ENCODE assay signal across 7 cellular contexts in the genomic region with DNA sequence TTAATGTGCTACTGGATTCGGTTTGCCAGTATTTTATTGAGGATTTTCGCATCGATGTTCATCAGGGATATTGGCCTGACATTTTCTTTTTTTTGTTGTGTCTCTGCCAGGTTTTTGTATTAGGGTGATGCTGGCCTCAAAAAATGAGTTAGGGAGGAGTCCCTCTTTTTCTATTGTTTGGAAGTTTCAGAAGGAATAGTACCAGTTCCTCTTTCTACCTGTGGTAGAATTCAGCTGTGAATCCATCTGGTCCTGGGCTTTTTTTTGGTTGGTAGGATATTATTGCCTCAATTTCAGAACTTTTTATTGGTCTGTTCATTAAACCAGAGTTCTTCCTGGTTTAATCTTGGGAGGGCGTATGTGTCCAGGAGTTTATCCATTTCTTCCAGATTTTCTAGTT. TPM values are rescaled to one million over a fixed set of nuclear protein-coding genes. Genes with fewer than 3 reads are reported as not detected.
DNase-seq lines count a peak whose midpoint lies in the region; ATAC-seq, FAIRE-seq and TF ChIP-seq lines count a peak whose summit lies in the region.
"Not testable (repeated sequence)": the region's sequence is repeated elsewhere in the genome, so short reads cannot be mapped to it uniquely, and the experiment has no call there.

No MANE protein-coding gene starts in this region.

- POLR2A ChIA-PET in CD4-positive, alpha-beta T cell (lab: Charles Lee), result not testable (repeated sequence)

- not testable (repeated sequence) for ATAC-seq in CD4-positive, alpha-beta T cell (ENCODE audit: poor library complexity); activated T-cell treated with anti-CD3 and anti-CD28 coated beads, Interleukin-2, amount 50 U/mL, for 72 hours (replicated peaks in 1 of 2); stimulated activated effector memory CD8-positive, alpha-beta T cell treated with anti-CD3 and anti-CD28 coated beads, Interleukin-12 subunit alpha, Interleukin-12 subunit beta, amount 100 ng/mL, for 72 hours

- intact Hi-C loops in CD4-positive, alpha-beta T cell (cut with DNase I, micrococcal nuclease), result not testable (repeated sequence)

- H3K27me3 ChIP-seq in CD4-positive, alpha-beta T cell (ENCODE audit: control insufficient read depth, insufficient read depth, low read length), result not testable (repeated sequence)

- not testable (repeated sequence) for H3K9me3 Mint-ChIP-seq in CD4-positive, alpha-beta T cell; activated T-cell treated with anti-CD3 and anti-CD28 coated beads, Interleukin-2, amount 50 U/mL, for 72 hours; activated naive CD8-positive, alpha-beta T cell (ENCODE audit: low read depth); immature natural killer cell; stimulated activated effector memory CD8-positive, alpha-beta T cell treated with anti-CD3 and anti-CD28 coated beads, Interleukin-12 subunit alpha, Interleukin-12 subunit beta, amount 100 ng/mL, for 72 hours
- peaks cover 24% of the 10 kb centered on the region for H3K9me3 Mint-ChIP-seq in T-helper 1 cell treated with Interleukin-12 subunit alpha and Interleukin-12 subunit beta and Interleukin-4 antibody, amounts not matched to agents 30 μg/mL and 1 μg/mL, for 36 hours

- not testable (repeated sequence) for H3K9me3 ChIP-seq in CD4-positive, alpha-beta T cell (ENCODE audit: control insufficient read depth, low read length)

- not testable (repeated sequence) for TF ChIP-seq CTCF in CD4-positive, alpha-beta T cell (IDR thresholded peaks at IDR 0.05)

- CTCF ChIA-PET in CD4-positive, alpha-beta T cell (lab: Charles Lee), result interaction anchor here (1.6 kb wide), 1 partner anchor 9 kb away, joined by 6 read pairs; no protein-coding TSS in a partner anchor

- H3K4me3 Mint-ChIP-seq in CD4-positive, alpha-beta T cell, result peak overlapping the region; percentile 49
- H3K4me3 Mint-ChIP-seq in T-helper 1 cell treated with Interleukin-12 subunit alpha and Interleukin-12 subunit beta and Interleukin-4 antibody, amounts not matched to agents 30 μg/mL and 1 μg/mL, for 36 hours, result peak overlapping the region; percentile 15
- H3K4me3 Mint-ChIP-seq in activated T-cell treated with anti-CD3 and anti-CD28 coated beads, Interleukin-2, amount 50 U/mL, for 72 hours, result peak overlapping the region; percentile 13 to 14
- H3K4me3 Mint-ChIP-seq in activated naive CD8-positive, alpha-beta T cell, result peak overlapping the region; percentile 1
- not testable (repeated sequence) for H3K4me3 Mint-ChIP-seq in immature natural killer cell; stimulated activated effector memory CD8-positive, alpha-beta T cell treated with anti-CD3 and anti-CD28 coated beads, Interleukin-12 subunit alpha, Interleukin-12 subunit beta, amount 100 ng/mL, for 72 hours

- not testable (repeated sequence) for H3K27ac ChIP-seq in CD4-positive, alpha-beta T cell (ENCODE audit: low read depth, low read length)

- not testable (repeated sequence) for FAIRE-seq in GM12891 (lab: Jason Lieb, UNC)

- peak overlapping the region; percentile 75 for H3K27ac Mint-ChIP-seq in CD4-positive, alpha-beta T cell
- H3K27ac Mint-ChIP-seq in T-helper 1 cell treated with Interleukin-12 subunit alpha and Interleukin-12 subunit beta and Interleukin-4 antibody, amounts not matched to agents 30 μg/mL and 1 μg/mL, for 36 hours, result peak overlapping the region; percentile 33
- not testable (repeated sequence) for H3K27ac Mint-ChIP-seq in activated T-cell treated with anti-CD3 and anti-CD28 coated beads, Interleukin-2, amount 50 U/mL, for 72 hours
- H3K27ac Mint-ChIP-seq in activated naive CD8-positive, alpha-beta T cell, result peak overlapping the region; percentile 88
- H3K27ac Mint-ChIP-seq in immature natural killer cell, result peak overlapping the region in 4 of 6 donors; percentile 1 to 46 (median 21)
- H3K27ac Mint-ChIP-seq in stimulated activated effector memory CD8-positive, alpha-beta T cell treated with anti-CD3 and anti-CD28 coated beads, Interleukin-12 subunit alpha, Interleukin-12 subunit beta, amount 100 ng/mL, for 72 hours, result peak overlapping the region; percentile 51

- H3K4me1 Mint-ChIP-seq in CD4-positive, alpha-beta T cell (ENCODE audit: low read depth), result peaks cover 93% of the 10 kb centered on the region
- peaks cover 79% of the 10 kb centered on the region for H3K4me1 Mint-ChIP-seq in T-helper 1 cell treated with Interleukin-12 subunit alpha and Interleukin-12 subunit beta and Interleukin-4 antibody, amounts not matched to agents 30 μg/mL and 1 μg/mL, for 36 hours (ENCODE audit: low read depth)
- H3K4me1 Mint-ChIP-seq in activated T-cell treated with anti-CD3 and anti-CD28 coated beads, Interleukin-2, amount 50 U/mL, for 72 hours (ENCODE audit: low read depth), result peaks cover 87% of the 10 kb centered on the region
- H3K4me1 Mint-ChIP-seq in activated naive CD8-positive, alpha-beta T cell (ENCODE audit: low read depth), result peaks cover 90% of the 10 kb centered on the region
- peaks cover 87 to 94% of the 10 kb centered on the region in 2 donors for H3K4me1 Mint-ChIP-seq in immature natural killer cell
- H3K4me1 Mint-ChIP-seq in stimulated activated effector memory CD8-positive, alpha-beta T cell treated with anti-CD3 and anti-CD28 coated beads, Interleukin-12 subunit alpha, Interleukin-12 subunit beta, amount 100 ng/mL, for 72 hours, result peaks cover 81% of the 10 kb centered on the region

- peaks cover 79% of the 10 kb centered on the region for H3K36me3 Mint-ChIP-seq in CD4-positive, alpha-beta T cell (ENCODE audit: low read depth)
- H3K36me3 Mint-ChIP-seq in T-helper 1 cell treated with Interleukin-12 subunit alpha and Interleukin-12 subunit beta and Interleukin-4 antibody, amounts not matched to agents 30 μg/mL and 1 μg/mL, for 36 hours (ENCODE audit: low read depth), result peaks cover 57% of the 10 kb centered on the region
- H3K36me3 Mint-ChIP-seq in activated T-cell treated with anti-CD3 and anti-CD28 coated beads, Interleukin-2, amount 50 U/mL, for 72 hours (ENCODE audit: insufficient read depth in 2 of 2), result peaks cover 30 to 43% of the 10 kb centered on the region in 2 donors
- peaks cover 36% of the 10 kb centered on the region for H3K36me3 Mint-ChIP-seq in activated naive CD8-positive, alpha-beta T cell
- H3K36me3 Mint-ChIP-seq in immature natural killer cell, result peaks cover 18 to 33% (median 27%) of the 10 kb centered on the region in 3 donors
- H3K36me3 Mint-ChIP-seq in stimulated activated effector memory CD8-positive, alpha-beta T cell treated with anti-CD3 and anti-CD28 coated beads, Interleukin-12 subunit alpha, Interleukin-12 subunit beta, amount 100 ng/mL, for 72 hours, result peaks cover 65% of the 10 kb centered on the region

- not testable (repeated sequence) for H3K27me3 Mint-ChIP-seq in CD4-positive, alpha-beta T cell; T-helper 1 cell treated with Interleukin-12 subunit alpha and Interleukin-12 subunit beta and Interleukin-4 antibody, amounts not matched to agents 30 μg/mL and 1 μg/mL, for 36 hours (ENCODE audit: low read depth); activated T-cell treated with anti-CD3 and anti-CD28 coated beads, Interleukin-2, amount 50 U/mL, for 72 hours (ENCODE audit: low read depth); activated naive CD8-positive, alpha-beta T cell; immature natural killer cell (ENCODE audit: low read depth in 3 of 3)

- DNase-seq in CD4-positive, alpha-beta T cell; GM12891 (ENCODE audit: insufficient read length, low spot score); activated T-cell treated with anti-CD3 and anti-CD28 coated beads, Interleukin-2, amount 50 U/mL, for 72 hours; immature natural killer cell; stimulated activated effector memory CD8-positive, alpha-beta T cell treated with anti-CD3 and anti-CD28 coated beads, Interleukin-12 subunit alpha, Interleukin-12 subunit beta, amount 100 ng/mL, for 72 hours (ENCODE audit: low spot score in 2 of 2): not testable (repeated sequence)

- not testable (repeated sequence) for TF ChIP-seq POLR2A in GM12891 (IDR thresholded peaks at IDR 0.05; ENCODE audit: low read depth, low read length)

TF ChIP-seq in GM12891, 5 proteins besides CTCF, POLR2A, EP300 and RAD21:
- TF ChIP-seq SPI1 (IDR thresholded peaks at IDR 0.05; ENCODE audit: low read depth, low read length), result peak; percentile 63

RNA-seq across cellular contexts. Expression of a gene that starts 7.9 kb away (rescaled TPM):
- total RNA-seq in CD4-positive, alpha-beta T cell, result 10 to 100 TPM; 12.8 to 13.9 TPM
- polyA plus RNA-seq in GM12891 (2012; ENCODE audit: low read depth, missing spikeins), result 6.2 TPM
- 10 to 100 TPM; 36.6 to 45.4 TPM for total RNA-seq in activated T-cell treated with anti-CD3 and anti-CD28 coated beads, Interleukin-2, amount 50 U/mL, for 72 hours
- polyA plus RNA-seq in immature natural killer cell, result 100 to 1,000 TPM in 1 of 3 donors, 10 to 100 TPM in 2; 78.7 to 117 (median 78.8) TPM
